Comparison of ENCODE assay signal across 1 cellular context in the genomic region with DNA sequence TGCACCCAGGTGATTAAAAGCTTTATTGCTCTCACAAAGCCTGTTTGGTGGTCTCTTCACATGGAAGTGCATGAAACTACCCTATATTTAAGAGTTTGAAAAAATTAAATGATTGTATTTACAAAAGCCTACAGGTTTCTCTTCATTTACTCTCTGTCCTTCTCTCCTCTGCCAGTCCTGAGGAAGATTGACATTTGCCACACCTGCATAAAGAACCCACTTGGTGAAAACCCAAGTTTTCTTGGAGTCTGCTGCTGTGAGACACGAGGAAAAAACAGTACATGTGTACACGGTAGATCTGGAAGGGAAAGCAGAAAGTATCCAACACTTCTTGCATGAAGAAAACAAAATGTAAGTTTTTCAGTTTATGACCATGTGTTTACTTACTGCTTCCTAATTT.
TF ChIP-seq lines count a peak whose summit lies in the region.

No MANE protein-coding gene starts in this region.

TF ChIP-seq in GM23338, 12 proteins besides CTCF, POLR2A, EP300 and RAD21 (continued from another document):
- TF ChIP-seq, protein P1, sequence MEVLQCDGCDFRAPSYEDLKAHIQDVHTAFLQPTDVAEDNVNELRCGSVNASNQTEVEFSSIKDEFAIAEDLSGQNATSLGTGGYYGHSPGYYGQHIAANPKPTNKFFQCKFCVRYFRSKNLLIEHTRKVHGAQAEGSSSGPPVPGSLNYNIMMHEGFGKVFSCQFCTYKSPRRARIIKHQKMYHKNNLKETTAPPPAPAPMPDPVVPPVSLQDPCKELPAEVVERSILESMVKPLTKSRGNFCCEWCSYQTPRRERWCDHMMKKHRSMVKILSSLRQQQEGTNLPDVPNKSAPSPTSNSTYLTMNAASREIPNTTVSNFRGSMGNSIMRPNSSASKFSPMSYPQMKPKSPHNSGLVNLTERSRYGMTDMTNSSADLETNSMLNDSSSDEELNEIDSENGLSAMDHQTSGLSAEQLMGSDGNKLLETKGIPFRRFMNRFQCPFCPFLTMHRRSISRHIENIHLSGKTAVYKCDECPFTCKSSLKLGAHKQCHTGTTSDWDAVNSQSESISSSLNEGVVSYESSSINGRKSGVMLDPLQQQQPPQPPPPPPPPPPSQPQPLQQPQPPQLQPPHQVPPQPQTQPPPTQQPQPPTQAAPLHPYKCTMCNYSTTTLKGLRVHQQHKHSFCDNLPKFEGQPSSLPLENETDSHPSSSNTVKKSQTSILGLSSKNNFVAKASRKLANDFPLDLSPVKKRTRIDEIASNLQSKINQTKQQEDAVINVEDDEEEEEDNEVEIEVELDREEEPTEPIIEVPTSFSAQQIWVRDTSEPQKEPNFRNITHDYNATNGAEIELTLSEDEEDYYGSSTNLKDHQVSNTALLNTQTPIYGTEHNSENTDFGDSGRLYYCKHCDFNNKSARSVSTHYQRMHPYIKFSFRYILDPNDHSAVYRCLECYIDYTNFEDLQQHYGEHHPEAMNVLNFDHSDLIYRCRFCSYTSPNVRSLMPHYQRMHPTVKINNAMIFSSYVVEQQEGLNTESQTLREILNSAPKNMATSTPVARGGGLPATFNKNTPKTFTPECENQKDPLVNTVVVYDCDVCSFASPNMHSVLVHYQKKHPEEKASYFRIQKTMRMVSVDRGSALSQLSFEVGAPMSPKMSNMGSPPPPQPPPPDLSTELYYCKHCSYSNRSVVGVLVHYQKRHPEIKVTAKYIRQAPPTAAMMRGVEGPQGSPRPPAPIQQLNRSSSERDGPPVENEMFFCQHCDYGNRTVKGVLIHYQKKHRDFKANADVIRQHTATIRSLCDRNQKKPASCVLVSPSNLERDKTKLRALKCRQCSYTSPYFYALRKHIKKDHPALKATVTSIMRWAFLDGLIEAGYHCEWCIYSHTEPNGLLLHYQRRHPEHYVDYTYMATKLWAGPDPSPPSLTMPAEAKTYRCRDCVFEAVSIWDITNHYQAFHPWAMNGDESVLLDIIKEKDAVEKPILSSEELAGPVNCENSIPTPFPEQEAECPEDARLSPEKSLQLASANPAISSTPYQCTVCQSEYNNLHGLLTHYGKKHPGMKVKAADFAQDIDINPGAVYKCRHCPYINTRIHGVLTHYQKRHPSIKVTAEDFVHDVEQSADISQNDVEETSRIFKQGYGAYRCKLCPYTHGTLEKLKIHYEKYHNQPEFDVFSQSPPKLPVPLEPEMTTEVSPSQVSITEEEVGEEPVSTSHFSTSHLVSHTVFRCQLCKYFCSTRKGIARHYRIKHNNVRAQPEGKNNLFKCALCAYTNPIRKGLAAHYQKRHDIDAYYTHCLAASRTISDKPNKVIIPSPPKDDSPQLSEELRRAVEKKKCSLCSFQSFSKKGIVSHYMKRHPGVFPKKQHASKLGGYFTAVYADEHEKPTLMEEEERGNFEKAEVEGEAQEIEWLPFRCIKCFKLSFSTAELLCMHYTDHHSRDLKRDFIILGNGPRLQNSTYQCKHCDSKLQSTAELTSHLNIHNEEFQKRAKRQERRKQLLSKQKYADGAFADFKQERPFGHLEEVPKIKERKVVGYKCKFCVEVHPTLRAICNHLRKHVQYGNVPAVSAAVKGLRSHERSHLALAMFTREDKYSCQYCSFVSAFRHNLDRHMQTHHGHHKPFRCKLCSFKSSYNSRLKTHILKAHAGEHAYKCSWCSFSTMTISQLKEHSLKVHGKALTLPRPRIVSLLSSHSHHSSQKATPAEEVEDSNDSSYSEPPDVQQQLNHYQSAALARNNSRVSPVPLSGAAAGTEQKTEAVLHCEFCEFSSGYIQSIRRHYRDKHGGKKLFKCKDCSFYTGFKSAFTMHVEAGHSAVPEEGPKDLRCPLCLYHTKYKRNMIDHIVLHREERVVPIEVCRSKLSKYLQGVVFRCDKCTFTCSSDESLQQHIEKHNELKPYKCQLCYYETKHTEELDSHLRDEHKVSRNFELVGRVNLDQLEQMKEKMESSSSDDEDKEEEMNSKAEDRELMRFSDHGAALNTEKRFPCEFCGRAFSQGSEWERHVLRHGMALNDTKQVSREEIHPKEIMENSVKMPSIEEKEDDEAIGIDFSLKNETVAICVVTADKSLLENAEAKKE (CRISPR knock-in tag; IDR thresholded peaks at IDR 0.05), result no peak
- TF ChIP-seq NANOG (IDR thresholded peaks at IDR 0.05; ENCODE audit: borderline replicate concordance) (no peak), ZNF331 (CRISPR knock-in tag; IDR thresholded peaks at IDR 0.05; ENCODE audit: low read depth) (no peak), STAT1 (IDR thresholded peaks at IDR 0.05; ENCODE audit: unreplicated experiment) (no peak), JUNB (IDR thresholded peaks at IDR 0.05; ENCODE audit: unreplicated experiment) (no peak), ZNF114 (CRISPR knock-in tag; IDR thresholded peaks at IDR 0.05) (no peak)
- TF ChIP-seq, protein P2, sequence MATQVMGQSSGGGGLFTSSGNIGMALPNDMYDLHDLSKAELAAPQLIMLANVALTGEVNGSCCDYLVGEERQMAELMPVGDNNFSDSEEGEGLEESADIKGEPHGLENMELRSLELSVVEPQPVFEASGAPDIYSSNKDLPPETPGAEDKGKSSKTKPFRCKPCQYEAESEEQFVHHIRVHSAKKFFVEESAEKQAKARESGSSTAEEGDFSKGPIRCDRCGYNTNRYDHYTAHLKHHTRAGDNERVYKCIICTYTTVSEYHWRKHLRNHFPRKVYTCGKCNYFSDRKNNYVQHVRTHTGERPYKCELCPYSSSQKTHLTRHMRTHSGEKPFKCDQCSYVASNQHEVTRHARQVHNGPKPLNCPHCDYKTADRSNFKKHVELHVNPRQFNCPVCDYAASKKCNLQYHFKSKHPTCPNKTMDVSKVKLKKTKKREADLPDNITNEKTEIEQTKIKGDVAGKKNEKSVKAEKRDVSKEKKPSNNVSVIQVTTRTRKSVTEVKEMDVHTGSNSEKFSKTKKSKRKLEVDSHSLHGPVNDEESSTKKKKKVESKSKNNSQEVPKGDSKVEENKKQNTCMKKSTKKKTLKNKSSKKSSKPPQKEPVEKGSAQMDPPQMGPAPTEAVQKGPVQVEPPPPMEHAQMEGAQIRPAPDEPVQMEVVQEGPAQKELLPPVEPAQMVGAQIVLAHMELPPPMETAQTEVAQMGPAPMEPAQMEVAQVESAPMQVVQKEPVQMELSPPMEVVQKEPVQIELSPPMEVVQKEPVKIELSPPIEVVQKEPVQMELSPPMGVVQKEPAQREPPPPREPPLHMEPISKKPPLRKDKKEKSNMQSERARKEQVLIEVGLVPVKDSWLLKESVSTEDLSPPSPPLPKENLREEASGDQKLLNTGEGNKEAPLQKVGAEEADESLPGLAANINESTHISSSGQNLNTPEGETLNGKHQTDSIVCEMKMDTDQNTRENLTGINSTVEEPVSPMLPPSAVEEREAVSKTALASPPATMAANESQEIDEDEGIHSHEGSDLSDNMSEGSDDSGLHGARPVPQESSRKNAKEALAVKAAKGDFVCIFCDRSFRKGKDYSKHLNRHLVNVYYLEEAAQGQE (IDR thresholded peaks at IDR 0.05; ENCODE audit: unreplicated experiment), result no peak
